8 cellular contexts compared by ENCODE assay signal in genomic region chr13:36848228-36848982, GRCh38. TPM values are rescaled to one million over a fixed set of nuclear protein-coding genes. Genes with fewer than 3 reads are reported as not detected.
DNase-seq lines count a peak whose midpoint lies in the region; ATAC-seq and TF ChIP-seq lines count a peak whose summit lies in the region.

No MANE protein-coding gene starts in this region.

- no peak overlapping the region for H3K27ac Mint-ChIP-seq in glutamatergic neuron (ENCODE audit: unreplicated experiment)
- H3K27ac Mint-ChIP-seq in immature natural killer cell = no peak overlapping the region

- H3K9ac ChIP-seq in OCI-LY1 (ENCODE audit: low read length) = no peak overlapping the region

- H3K36me3 ChIP-seq in OCI-LY1 (ENCODE audit: insufficient read depth, low read length) = no peaks in the 10 kb centered on the region

- no peaks in the 10 kb centered on the region for H3K9me2 ChIP-seq in OCI-LY1 (ENCODE audit: low read depth, low read length)

- peaks cover 5% of the 10 kb centered on the region for H3K36me3 Mint-ChIP-seq in glutamatergic neuron (ENCODE audit: unreplicated experiment)
- no peaks in the 10 kb centered on the region for H3K36me3 Mint-ChIP-seq in immature natural killer cell

- H3K27me3 Mint-ChIP-seq in glutamatergic neuron (ENCODE audit: unreplicated experiment) = peaks cover 2% of the 10 kb centered on the region
- H3K27me3 Mint-ChIP-seq in immature natural killer cell (ENCODE audit: low read depth in 3 of 3) = no peaks in the 10 kb centered on the region

- H3K4me3 Mint-ChIP-seq in glutamatergic neuron (ENCODE audit: unreplicated experiment) (no peak overlapping the region), immature natural killer cell (no peak overlapping the region)

- H3K9me3 Mint-ChIP-seq in glutamatergic neuron (ENCODE audit: unreplicated experiment) = peaks cover 3% of the 10 kb centered on the region
- H3K9me3 Mint-ChIP-seq in immature natural killer cell = no peaks in the 10 kb centered on the region

- peak; percentile 73 for ATAC-seq in GM21360 (IDR thresholded peaks at IDR 0.05; ENCODE audit: unreplicated experiment)
- no peak for ATAC-seq in HG03045 (IDR thresholded peaks at IDR 0.05; ENCODE audit: unreplicated experiment)

- H3K4me3 ChIP-seq in OCI-LY1 (ENCODE audit: low read depth, low read length, poor library complexity, severe bottlenecking) = no peak overlapping the region

- no peaks in the 10 kb centered on the region for H3K79me2 ChIP-seq in OCI-LY1 (ENCODE audit: insufficient read depth, low read length)

- no peaks in the 10 kb centered on the region for H3K4me1 ChIP-seq in OCI-LY1 (ENCODE audit: insufficient read depth, low read length, severe bottlenecking)

- DNase-seq in DMS153 treated with DMSO at 0.1 percent for 48 hours (lab: John Stamatoyannopoulos, UW; ENCODE audit: unreplicated experiment) (peak; percentile 75), glutamatergic neuron (no peak), immature natural killer cell (no peak), activated gamma-delta T cell treated with Interleukin-2 at 50 U/mL for 16 hours (no peak), DMS79 (lab: John Stamatoyannopoulos, UW) (no peak)

- no peaks in the 10 kb centered on the region for H4K20me1 ChIP-seq in OCI-LY1 (ENCODE audit: insufficient read depth, low read length)

- H3K27me3 ChIP-seq in OCI-LY1 (ENCODE audit: insufficient read depth, low read length) = no peaks in the 10 kb centered on the region

- no peak overlapping the region for H2AFZ ChIP-seq in OCI-LY1 (ENCODE audit: low read length)

- H3K4me1 Mint-ChIP-seq in glutamatergic neuron (ENCODE audit: low read depth, unreplicated experiment) (no peaks in the 10 kb centered on the region), immature natural killer cell (no peaks in the 10 kb centered on the region)

- no peaks in the 10 kb centered on the region for H3F3A ChIP-seq in OCI-LY1 (ENCODE audit: insufficient read depth, low read length)

- no peak overlapping the region for H3K4me2 ChIP-seq in OCI-LY1 (ENCODE audit: low read length)

- H3K9me3 ChIP-seq in OCI-LY1 (ENCODE audit: low read length) = no peaks in the 10 kb centered on the region

- no peak overlapping the region for H3K27ac ChIP-seq in OCI-LY1 (ENCODE audit: low read depth, low read length, poor library complexity, severe bottlenecking)

- TF ChIP-seq CTCF in OCI-LY1 (IDR thresholded peaks at IDR 0.05; ENCODE audit: low read length) (peak; percentile 12; the same call in 1 of the 2 replicates), glutamatergic neuron (IDR thresholded peaks at IDR 0.05; ENCODE audit: partially characterized antibody, unreplicated experiment) (peak; percentile 22)

RNA-seq across cellular contexts. Expression of gene RFXAP, which starts 29.4 kb away (rescaled TPM):
- 4.8 TPM for total RNA-seq in glutamatergic neuron (ENCODE audit: unreplicated experiment)
- polyA plus RNA-seq in immature natural killer cell = 1 to 10 TPM; 2.6 to 4.8 (median 4.3) TPM
